Comparison of ENCODE assay signal across 8 cellular contexts in genomic region chr11:18013790-18014507, GRCh38. TPM values are rescaled to one million over a fixed set of nuclear protein-coding genes. Genes with fewer than 3 reads are reported as not detected.
A peak's percentile ranks its signal among the peaks of the same experiment; 100 is the strongest.
DNase-seq lines count a peak whose midpoint lies in the region; ATAC-seq and TF ChIP-seq lines count a peak whose summit lies in the region.

No MANE protein-coding gene starts in this region.

- H3K27me3 Mint-ChIP-seq in H9 (ENCODE audit: low read depth), result peaks cover 25% of the 10 kb centered on the region
- no peaks in the 10 kb centered on the region for H3K27me3 Mint-ChIP-seq in activated CD8-positive, alpha-beta T cell treated with anti-CD3 and anti-CD28 coated beads, Interleukin-2, amount 10 ng/mL, durations not matched to agents 7 days and 5 days (ENCODE audit: low read depth)
- H3K27me3 Mint-ChIP-seq in stimulated activated memory B cell treated with anti-CD40 and anti-IgM and Interleukin-4, amounts not matched to agents 10 μg/mL and 1 μg/mL and 100 μg/mL, for 72 hours, result no peaks in the 10 kb centered on the region

- peaks cover 15% of the 10 kb centered on the region for H3K23me2 ChIP-seq in H9 (ENCODE audit: insufficient read length, low read depth, low read length, poor library complexity, severe bottlenecking)

- H3K36me3 Mint-ChIP-seq in H9 (ENCODE audit: insufficient read depth in 1 of 3, low read depth in 3 of 3), result no peaks in the 10 kb centered on the region; a peak in 1 of 7 replicates
- no peaks in the 10 kb centered on the region for H3K36me3 Mint-ChIP-seq in activated CD8-positive, alpha-beta T cell treated with anti-CD3 and anti-CD28 coated beads, Interleukin-2, amount 10 ng/mL, durations not matched to agents 7 days and 5 days (ENCODE audit: low read depth)
- no peaks in the 10 kb centered on the region for H3K36me3 Mint-ChIP-seq in stimulated activated memory B cell treated with anti-CD40 and anti-IgM and Interleukin-4, amounts not matched to agents 10 μg/mL and 1 μg/mL and 100 μg/mL, for 72 hours

- peak overlapping the region; percentile 87 for H3K4me2 ChIP-seq in H9 (ENCODE audit: insufficient read depth, insufficient read length, low read length)

- ATAC-seq in activated CD8-positive, alpha-beta T cell treated with anti-CD3 and anti-CD28 coated beads, Interleukin-2, amount 10 ng/mL, durations not matched to agents 7 days and 5 days, result no peak
- no peak for ATAC-seq in stimulated activated memory B cell treated with anti-CD40 and anti-IgM and Interleukin-4, amounts not matched to agents 10 μg/mL and 1 μg/mL and 100 μg/mL, for 72 hours
- ATAC-seq in GM19395 (IDR thresholded peaks at IDR 0.05; ENCODE audit: unreplicated experiment) (no peak), GM21526 (IDR thresholded peaks at IDR 0.05; ENCODE audit: low FRiP score, unreplicated experiment) (no peak)

- H2BK5ac ChIP-seq in H9 (ENCODE audit: insufficient read length, low read length), result no peak overlapping the region

- H3K27me3 ChIP-seq in AG04450 (ENCODE audit: control insufficient read depth, insufficient read depth, low read length) (peaks cover 10% of the 10 kb centered on the region), H9 (ENCODE audit: insufficient read depth, low read length) (peaks cover 5% of the 10 kb centered on the region; the same call in 1 of the 2 replicates), iPS-18a (ENCODE audit: control insufficient read depth, insufficient read depth, low read length) (peaks cover 32% of the 10 kb centered on the region)

- no peak overlapping the region for H4K5ac ChIP-seq in H9 (ENCODE audit: insufficient read length, low read depth, low read length)

- H3K9me3 ChIP-seq in AG04450 (ENCODE audit: control insufficient read depth, insufficient read depth, low read length) (no peaks in the 10 kb centered on the region; the same call in 1 of the 2 replicates), H9 (ENCODE audit: control insufficient read depth, low read depth, low read length) (no peaks in the 10 kb centered on the region), iPS-18a (ENCODE audit: control insufficient read depth, low read depth, low read length) (no peaks in the 10 kb centered on the region)

- no peak overlapping the region for H4K91ac ChIP-seq in H9 (ENCODE audit: insufficient read length, low read depth, low read length)

- H3K14ac ChIP-seq in H9 (ENCODE audit: insufficient read depth, low read length), result no peak overlapping the region

- no peak overlapping the region for H3K23ac ChIP-seq in H9 (ENCODE audit: insufficient read length, low read depth, low read length)

- POLR2A ChIA-PET in AG04450 (lab: Yijun Ruan, JAX), result interaction anchor here (1.3 kb wide), 1 partner anchor 92 kb away, joined by 3 read pairs; the partner anchor contains the start of gene SAAL1
- POLR2A ChIA-PET in activated CD8-positive, alpha-beta T cell treated with anti-CD3 and anti-CD28 coated beads, Interleukin-2, amount 10 ng/mL, durations not matched to agents 7 days and 5 days (lab: Charles Lee), result interaction anchor here (0.9 to 2.3 kb wide), 3 partner anchors 14 to 382 kb away, joined by 3 to 10 read pairs (median 4); partner anchors contain the start of gene SAAL1

- H2AFZ ChIP-seq in H9 (ENCODE audit: low read length), result peak overlapping the region; percentile 69

- H3K4me3 ChIP-seq in AG04450 (ENCODE audit: low read depth, low read length), result peak overlapping the region; percentile 84
- H3K4me3 ChIP-seq in iPS-18a (ENCODE audit: low read length), result peak overlapping the region; percentile 92

- H2BK120ac ChIP-seq in H9 (ENCODE audit: low read depth, low read length, poor library complexity, severe bottlenecking), result no peak overlapping the region

- CTCF ChIA-PET in AG04450 (lab: Charles Lee), result interaction anchor here (0.9 to 2.4 kb wide), 3 partner anchors 9 to 101 kb away, joined by 3 to 7 read pairs (median 3); partner anchors contain the start of gene SAAL1
- CTCF ChIA-PET in activated CD8-positive, alpha-beta T cell treated with anti-CD3 and anti-CD28 coated beads, Interleukin-2, amount 10 ng/mL, durations not matched to agents 7 days and 5 days (lab: Charles Lee), result interaction anchor here (0.5 to 3.2 kb wide), 7 partner anchors 23 to 690 kb away, joined by 3 to 14 read pairs (median 5); partner anchors contain the start of gene SAAL1

- H3K4ac ChIP-seq in H9 (ENCODE audit: low read depth, low read length), result no peak overlapping the region

- no peak overlapping the region for H2BK20ac ChIP-seq in H9 (ENCODE audit: low read depth, low read length, poor library complexity, severe bottlenecking)

- DNase-seq in AG04450 (ENCODE audit: low read depth, low spot score), result no peak
- DNase-seq in H9, result peak; percentile 50
- DNase-seq in activated CD8-positive, alpha-beta T cell treated with anti-CD3 and anti-CD28 coated beads, Interleukin-2, amount 10 ng/mL, durations not matched to agents 7 days and 5 days, result no peak
- no peak for DNase-seq in foreskin melanocyte

- H3K36me3 ChIP-seq in iPS-18a (ENCODE audit: control insufficient read depth, low read depth, low read length), result no peaks in the 10 kb centered on the region

- H2BK12ac ChIP-seq in H9 (ENCODE audit: insufficient read length, low read depth, low read length), result no peak overlapping the region

- no peak overlapping the region for H3T11ph ChIP-seq in H9 (ENCODE audit: low read length)

- no peak overlapping the region; a peak in 1 of 7 replicates for H3K27ac Mint-ChIP-seq in H9
- peak overlapping the region; percentile 95 for H3K27ac Mint-ChIP-seq in activated CD8-positive, alpha-beta T cell treated with anti-CD3 and anti-CD28 coated beads, Interleukin-2, amount 10 ng/mL, durations not matched to agents 7 days and 5 days
- H3K27ac Mint-ChIP-seq in stimulated activated memory B cell treated with anti-CD40 and anti-IgM and Interleukin-4, amounts not matched to agents 10 μg/mL and 1 μg/mL and 100 μg/mL, for 72 hours, result peak overlapping the region; percentile 90

- H3K4me1 ChIP-seq in H9 (ENCODE audit: insufficient read depth, low read length) (no peaks in the 10 kb centered on the region; the same call in 1 of the 2 replicates), iPS-18a (ENCODE audit: control insufficient read depth, low read depth, low read length) (peaks cover 12% of the 10 kb centered on the region)

- no peak overlapping the region for H3K18ac ChIP-seq in H9 (ENCODE audit: insufficient read length, low read depth, low read length)

- no peaks in the 10 kb centered on the region for H3K9me3 Mint-ChIP-seq in H9
- H3K9me3 Mint-ChIP-seq in activated CD8-positive, alpha-beta T cell treated with anti-CD3 and anti-CD28 coated beads, Interleukin-2, amount 10 ng/mL, durations not matched to agents 7 days and 5 days (ENCODE audit: insufficient read depth), result no peaks in the 10 kb centered on the region
- H3K9me3 Mint-ChIP-seq in stimulated activated memory B cell treated with anti-CD40 and anti-IgM and Interleukin-4, amounts not matched to agents 10 μg/mL and 1 μg/mL and 100 μg/mL, for 72 hours, result no peaks in the 10 kb centered on the region

- no CpG with 5 or more reads among the region's 11 CpGs for WGBS in H9 (ENCODE audit: extremely low coverage, insufficient read length, low lambda C conversion rate)

- no peak overlapping the region for H3K27ac ChIP-seq in AG04450 (ENCODE audit: low read depth, low read length)
- H3K27ac ChIP-seq in H9 (ENCODE audit: insufficient read length, low read depth, low read length), result no peak overlapping the region
- no peak overlapping the region for H3K27ac ChIP-seq in iPS-18a (ENCODE audit: low read length)

- peaks cover 20 to 23% of the 10 kb centered on the region in 2 experiments for H3K4me1 Mint-ChIP-seq in H9
- peaks cover 34% of the 10 kb centered on the region for H3K4me1 Mint-ChIP-seq in activated CD8-positive, alpha-beta T cell treated with anti-CD3 and anti-CD28 coated beads, Interleukin-2, amount 10 ng/mL, durations not matched to agents 7 days and 5 days (ENCODE audit: low read depth)
- peaks cover 41% of the 10 kb centered on the region for H3K4me1 Mint-ChIP-seq in stimulated activated memory B cell treated with anti-CD40 and anti-IgM and Interleukin-4, amounts not matched to agents 10 μg/mL and 1 μg/mL and 100 μg/mL, for 72 hours

- H4K20me1 ChIP-seq in H9 (ENCODE audit: control insufficient read depth, insufficient read depth, insufficient read length), result no peaks in the 10 kb centered on the region

- H3K79me2 ChIP-seq in H9 (ENCODE audit: insufficient read depth, low read length), result peaks cover 2% of the 10 kb centered on the region; the same call in 1 of the 2 replicates

- peak overlapping the region; percentile 93 to 99 for H3K4me3 Mint-ChIP-seq in H9
- H3K4me3 Mint-ChIP-seq in activated CD8-positive, alpha-beta T cell treated with anti-CD3 and anti-CD28 coated beads, Interleukin-2, amount 10 ng/mL, durations not matched to agents 7 days and 5 days, result peak overlapping the region; percentile 90
- H3K4me3 Mint-ChIP-seq in stimulated activated memory B cell treated with anti-CD40 and anti-IgM and Interleukin-4, amounts not matched to agents 10 μg/mL and 1 μg/mL and 100 μg/mL, for 72 hours, result peak overlapping the region; percentile 99

- H3K56ac ChIP-seq in H9 (ENCODE audit: insufficient read length, low read depth, low read length), result no peak overlapping the region

- H3K9ac ChIP-seq in H9 (ENCODE audit: extremely low read depth, insufficient read length, low read length) (no peak overlapping the region), iPS-18a (ENCODE audit: low read length) (peak overlapping the region; percentile 40)

- TF ChIP-seq CTCF in AG04450 (IDR thresholded peaks at IDR 0.05; ENCODE audit: low read depth, low read length) (no peak), H9 (conservative IDR thresholded peaks at IDR 0.05) (peak; percentile 31; the same call in 1 of the 3 replicates)

- H2AK5ac ChIP-seq in H9 (ENCODE audit: insufficient read length, low read length), result no peak overlapping the region

- no peak overlapping the region for H4K8ac ChIP-seq in H9 (replicated peaks; ENCODE audit: insufficient read length, low read depth, low read length)

- H2BK15ac ChIP-seq in H9 (ENCODE audit: low read depth, low read length), result no peak overlapping the region

- H3K79me1 ChIP-seq in H9 (ENCODE audit: insufficient read depth, low read depth, low read length, poor library complexity, severe bottlenecking), result peaks cover 4% of the 10 kb centered on the region

RNA-seq across cellular contexts. Expression of gene SERGEF, which starts 1.1 kb away (rescaled TPM):
- polyA plus RNA-seq in AG04450 (2011; rRNA removed), result 16.5 and 18.1 TPM in 2 replicates
- 16.6 and 22.3 TPM in 2 replicates for polyA minus RNA-seq in AG04450 (2011; rRNA and poly(A)+ RNA removed)
- 29.5 and 31.4 TPM in 2 replicates for total RNA-seq in H9 (2021)
- 10 to 100 TPM; 31.9 to 35.4 TPM for total RNA-seq in activated CD8-positive, alpha-beta T cell treated with anti-CD3 and anti-CD28 coated beads, Interleukin-2, amount 10 ng/mL, durations not matched to agents 7 days and 5 days

RNA-seq across cellular contexts. Expression of gene TPH1, which starts 32.1 kb away (rescaled TPM):
- polyA plus RNA-seq in AG04450 (2011; rRNA removed), result 0.04 and 0.06 TPM in 2 replicates
- polyA minus RNA-seq in AG04450 (2011; rRNA and poly(A)+ RNA removed), result not detected in 2 replicates
- total RNA-seq in H9 (2021), result 0.07 and 0.17 TPM in 2 replicates
- under 1 TPM; 0.21 to 0.55 TPM for total RNA-seq in activated CD8-positive, alpha-beta T cell treated with anti-CD3 and anti-CD28 coated beads, Interleukin-2, amount 10 ng/mL, durations not matched to agents 7 days and 5 days

Comparison
In these comparisons a context has a peak if more than half of its experiments do, and no peak if none do; other contexts are left out.
1. H3K27ac Mint-ChIP-seq: peak in activated CD8-positive, alpha-beta T cell treated with anti-CD3 and anti-CD28 coated beads, Interleukin-2, amount 10 ng/mL, durations not matched to agents 7 days and 5 days (single experiment) and stimulated activated memory B cell treated with anti-CD40 and anti-IgM and Interleukin-4, amounts not matched to agents 10 μg/mL and 1 μg/mL and 100 μg/mL, for 72 hours (single experiment); none in H9 (0 of 3).
2. Peak in every context shown above with its lines, with median percentiles within 50 percentile points of each other: H3K4me3 Mint-ChIP-seq.